Comparison of ENCODE assay signal across 16 cellular contexts in the genomic region with DNA sequence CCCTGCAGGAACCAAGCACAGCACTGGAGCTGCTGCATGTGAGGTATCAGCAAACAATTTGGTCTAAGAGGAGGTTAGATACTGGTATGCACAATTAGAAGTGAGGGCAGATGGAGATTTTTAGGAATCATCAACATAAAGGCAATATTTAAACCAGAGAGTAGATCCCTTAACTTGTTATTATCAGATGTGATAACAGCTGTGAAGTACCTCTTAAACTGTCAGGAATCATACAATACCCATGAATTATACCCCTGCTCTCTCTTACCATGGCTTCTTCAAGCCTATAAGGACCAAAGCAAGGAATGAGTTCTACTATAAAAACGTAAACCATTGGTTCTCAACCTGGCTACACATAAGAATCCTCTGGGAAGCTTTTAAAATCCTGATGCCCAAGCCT.
"Had no signal": no experiment of that assay in that cellular context is flagged by ENCODE, and none has a peak within 500 bp of the region (broad histone marks: within the 10 kb centered on the region; RNA-seq: fewer than 3 reads in every experiment).

No MANE protein-coding gene starts in this region.

- H3K9me3 Mint-ChIP-seq: activated naive CD8-positive, alpha-beta T cell treated with anti-CD3 and anti-CD28 coated beads for 36 hours; activated T-cell treated with anti-CD3 and anti-CD28 coated beads, Interleukin-2, amount 50 U/mL, for 4 hours; neural progenitor cell had no signal

- H3K27me3 ChIP-seq: pancreas had no signal

- H2AFZ ChIP-seq: neural progenitor cell had no signal

- H3K36me3 Mint-ChIP-seq: activated CD8-positive, alpha-beta memory T cell treated with anti-CD3 and anti-CD28 coated beads, Interleukin-2, amount 10 ng/mL, durations not matched to agents 7 days and 5 days; activated naive CD8-positive, alpha-beta T cell treated with anti-CD3 and anti-CD28 coated beads for 36 hours had no signal

- H3K27ac Mint-ChIP-seq: activated CD8-positive, alpha-beta memory T cell treated with anti-CD3 and anti-CD28 coated beads, Interleukin-2, amount 10 ng/mL, durations not matched to agents 7 days and 5 days; activated naive CD8-positive, alpha-beta T cell treated with anti-CD3 and anti-CD28 coated beads for 36 hours; neural progenitor cell had no signal

- H3K9me3 ChIP-seq: esophagus squamous epithelium, heart right ventricle, pancreas had no signal

- H3K9ac ChIP-seq: neural progenitor cell had no signal

- ATAC-seq: activated CD4-positive, CD25-positive, alpha-beta regulatory T cell treated with anti-CD3 and anti-CD28 coated beads, Interleukin-2, amount 50 U/mL, for 24 hours; activated CD8-positive, alpha-beta memory T cell treated with anti-CD3 and anti-CD28 coated beads, Interleukin-2, amount 10 ng/mL, durations not matched to agents 7 days and 5 days; activated T-cell treated with anti-CD3 and anti-CD28 coated beads, Interleukin-2, amount 50 U/mL, for 4 hours; heart right ventricle; left ventricle myocardium superior; pancreas had no signal

- H3K36me3 ChIP-seq: neural progenitor cell, pancreas had no signal

- H3K4me2 ChIP-seq: neural progenitor cell had no signal

- DNase-seq: activated CD4-positive, alpha-beta T cell treated with anti-CD3 and anti-CD28 coated beads, Interleukin-2, amount 50 U/mL, for 4 hours; activated CD8-positive, alpha-beta memory T cell treated with anti-CD3 and anti-CD28 coated beads, Interleukin-2, amount 10 ng/mL, durations not matched to agents 7 days and 5 days; activated gamma-delta T cell; activated naive CD8-positive, alpha-beta T cell treated with anti-CD3 and anti-CD28 coated beads for 36 hours; activated T-cell treated with anti-CD3 and anti-CD28 coated beads, Interleukin-2, amount 50 U/mL, for 4 hours; esophagus squamous epithelium; foreskin melanocyte; heart right ventricle; left ventricle myocardium superior; pancreas; stimulated activated CD4-positive, alpha-beta T cell treated with anti-CD3 and anti-CD28 coated beads, Interleukin-4, amount 100 ng/mL, for 4 hours; T-helper 2 cell had no signal

- H3K4me3 Mint-ChIP-seq: activated CD8-positive, alpha-beta memory T cell treated with anti-CD3 and anti-CD28 coated beads, Interleukin-2, amount 10 ng/mL, durations not matched to agents 7 days and 5 days; activated naive CD8-positive, alpha-beta T cell treated with anti-CD3 and anti-CD28 coated beads for 36 hours; activated T-cell treated with anti-CD3 and anti-CD28 coated beads, Interleukin-2, amount 50 U/mL, for 4 hours; neural progenitor cell had no signal

- H3K4me3 ChIP-seq: esophagus squamous epithelium, heart right ventricle, neural progenitor cell, pancreas had no signal

- H3K27ac ChIP-seq: esophagus squamous epithelium, neural progenitor cell, pancreas had no signal

- FAIRE-seq: islet of Langerhans, pancreas, TTC549 had no signal
